ENCODE assay signal across 19 cellular contexts in genomic region chr5:82355921-82356454, GRCh38.
DNase-seq lines count a peak whose midpoint lies in the region; ATAC-seq and TF ChIP-seq lines count a peak whose summit lies in the region.
"Had no signal": no experiment of that assay in that cellular context is flagged by ENCODE, and none has a peak within 500 bp of the region (broad histone marks: within the 10 kb centered on the region; RNA-seq: fewer than 3 reads in every experiment).

No MANE protein-coding gene starts in this region.

- H3K9me3 Mint-ChIP-seq in activated CD4-positive, alpha-beta memory T cell treated with anti-CD3 and anti-CD28 coated beads for 36 hours = no peaks in the 10 kb centered on the region
- H3K9me3 Mint-ChIP-seq: H9 had no signal

- H3K4me2 ChIP-seq in HCT116 (ENCODE audit: low read length) = peak overlapping the region; percentile 74; the same call in 1 of the 2 replicates
- H3K4me2 ChIP-seq: KMS-11 had no signal

- POLR2A ChIA-PET in HCT116 (lab: Charles Lee) = no interaction called here
- POLR2A ChIA-PET in activated CD4-positive, alpha-beta memory T cell treated with anti-CD3 and anti-CD28 coated beads for 36 hours (lab: Charles Lee) = no interaction called here

- no peak overlapping the region for H3K9ac ChIP-seq in HCT116 (ENCODE audit: low read length)
- H3K9ac ChIP-seq in colonic mucosa (ENCODE audit: low read depth in 2 of 2, low read length in 2 of 2) = no peak overlapping the region
- H3K9ac ChIP-seq: KMS-11 had no signal

- ATAC-seq in HCT116 (no peak), gastrocnemius medialis (peak; percentile 21 to 47), HG03039 (IDR thresholded peaks at IDR 0.05; ENCODE audit: unreplicated experiment) (no peak)

- no TSS peak for BruUV-seq in HCT116 (replicated peaks; lab: Mats Ljungman, UMichigan)

- H3K9me2 ChIP-seq in HCT116 (ENCODE audit: insufficient read depth) = no peaks in the 10 kb centered on the region
- H3K9me2 ChIP-seq: SK-N-SH had no signal

- H3K27me3 ChIP-seq in HCT116 (ENCODE audit: insufficient read depth, low read length) (no peaks in the 10 kb centered on the region), gastrocnemius medialis (no peaks in the 10 kb centered on the region), colonic mucosa (no peaks in the 10 kb centered on the region)
- H3K27me3 ChIP-seq: BE2C, pancreas had no signal

- peak overlapping the region; percentile 19 for H2AFZ ChIP-seq in HCT116 (ENCODE audit: low read depth, low read length, poor library complexity, severe bottlenecking)

- peak overlapping the region; percentile 25 for H3K27ac Mint-ChIP-seq in activated CD4-positive, alpha-beta memory T cell treated with anti-CD3 and anti-CD28 coated beads for 36 hours
- H3K27ac Mint-ChIP-seq: H9 had no signal

- H3K9me3 ChIP-seq in HCT116 (ENCODE audit: control insufficient read depth in 1 of 2, insufficient read depth in 1 of 2, low read depth in 1 of 2, low read length in 2 of 2) = no peaks in the 10 kb centered on the region
- H3K9me3 ChIP-seq in gastrocnemius medialis = no peaks in the 10 kb centered on the region
- H3K9me3 ChIP-seq in colonic mucosa = no peaks in the 10 kb centered on the region
- H3K9me3 ChIP-seq: BE2C, lower lobe of right lung, pancreas, SK-N-SH had no signal

- H3K4me3 Mint-ChIP-seq in activated CD4-positive, alpha-beta memory T cell treated with anti-CD3 and anti-CD28 coated beads for 36 hours = no peak overlapping the region
- H3K4me3 Mint-ChIP-seq: H9 had no signal

- no peaks in the 10 kb centered on the region for H3K36me3 ChIP-seq in HCT116 (ENCODE audit: control insufficient read depth in 1 of 2, insufficient read depth in 2 of 2, low read length in 2 of 2)
- H3K36me3 ChIP-seq in gastrocnemius medialis = no peaks in the 10 kb centered on the region
- H3K36me3 ChIP-seq in colonic mucosa = no peaks in the 10 kb centered on the region
- H3K36me3 ChIP-seq: BE2C, lower lobe of right lung, pancreas had no signal

- H3K79me2 ChIP-seq in HCT116 (ENCODE audit: insufficient read depth, low read length) = 0 out of 2 replicates have a peak, but pooled peaks cover 5% of the 10 kb centered on the region

- CTCF ChIA-PET in HCT116 (lab: Charles Lee) = no interaction called here
- CTCF ChIA-PET in activated CD4-positive, alpha-beta memory T cell treated with anti-CD3 and anti-CD28 coated beads for 36 hours (lab: Charles Lee) = no interaction called here

- H3K4me1 Mint-ChIP-seq in activated CD4-positive, alpha-beta memory T cell treated with anti-CD3 and anti-CD28 coated beads for 36 hours (ENCODE audit: low read depth) = peaks cover 54% of the 10 kb centered on the region

- H4K20me1 ChIP-seq in HCT116 (ENCODE audit: insufficient read depth) = no peaks in the 10 kb centered on the region

- RAD21 ChIA-PET in HCT116 (lab: Charles Lee; ENCODE audit: low non-redundant PET in 1 of 2, low total read pairs in 2 of 2, uncharacterized antibody in 2 of 2, unreplicated experiment in 2 of 2) = no interaction called here

- no peak overlapping the region for H3K27ac ChIP-seq in HCT116 (ENCODE audit: low read depth, low read length)
- no peak overlapping the region for H3K27ac ChIP-seq in gastrocnemius medialis
- no peak overlapping the region for H3K27ac ChIP-seq in colonic mucosa
- H3K27ac ChIP-seq: KMS-11, lower lobe of right lung, pancreas had no signal

- TF ChIP-seq CTCF in HCT116 (IDR thresholded peaks at IDR 0.05 in 2 of 3, conservative IDR thresholded peaks at IDR 0.05 in 1 of 3; ENCODE audit: borderline replicate concordance in 1 of 3, insufficient read depth in 1 of 3, low read depth in 2 of 3, low read length in 2 of 3) (no peak), fibroblast of mammary gland (conservative IDR thresholded peaks at IDR 0.05; ENCODE audit: control insufficient read depth, insufficient read depth, low read depth, low read length) (no peak), gastrocnemius medialis (IDR thresholded peaks at IDR 0.05 in 4 of 5, conservative IDR thresholded peaks at IDR 0.05 in 1 of 5) (no peak), colonic mucosa (IDR thresholded peaks at IDR 0.05) (no peak)

- TF ChIP-seq POLR2A in HCT116 (IDR thresholded peaks at IDR 0.05; ENCODE audit: borderline replicate concordance, extremely low read depth, insufficient read depth, insufficient read length) = no peak
- no peak for TF ChIP-seq POLR2A in gastrocnemius medialis (IDR thresholded peaks at IDR 0.05)

- in situ Hi-C loops in gastrocnemius medialis (cut with MboI; ENCODE audit: low sequenced_read_pairs in 4 of 4) = loop anchor here in 3 of 4 donors (10.0 to 25.0 kb wide), 4 partner anchors 279 to 1209 kb away; partner anchors contain the start of gene VCAN (in 1 of the 3)

- no peaks in the 10 kb centered on the region for H3K36me3 Mint-ChIP-seq in activated CD4-positive, alpha-beta memory T cell treated with anti-CD3 and anti-CD28 coated beads for 36 hours

- DNase-seq in HCT116 (ENCODE audit: low read depth, low spot score) (no peak), fibroblast of mammary gland (ENCODE audit: low read depth) (peak; percentile 76), gastrocnemius medialis (no peak), colonic mucosa (no peak), NCI-H748 treated with DMSO at 0.1 percent for 48 hours (lab: John Stamatoyannopoulos, UW) (no peak)
- no peak for DNase-seq in activated CD4-positive, alpha-beta memory T cell treated with anti-CD3 and anti-CD28 coated beads for 36 hours
- DNase-seq: activated gamma-delta T cell; anterior cingulate cortex; BE2C; GDM1; H9; lower lobe of right lung; NCI-H2171; pancreas; SK-N-SH; stimulated activated CD4-positive, alpha-beta T cell treated with anti-CD3 and anti-CD28 coated beads, Interleukin-2, amount 100 ng/mL, for 48 hours; substantia nigra had no signal

- H3K4me3 ChIP-seq in HCT116 (replicated peaks in 1 of 2; ENCODE audit: low read depth in 1 of 2, low read length in 2 of 2) (no peak overlapping the region), fibroblast of mammary gland (ENCODE audit: control insufficient read depth, low read depth, low read length) (no peak overlapping the region), gastrocnemius medialis (no peak overlapping the region), colonic mucosa (no peak overlapping the region)
- H3K4me3 ChIP-seq: lower lobe of right lung, pancreas had no signal

- TF ChIP-seq RAD21 in HCT116 (IDR thresholded peaks at IDR 0.05; ENCODE audit: low read depth) = no peak

- intact Hi-C loops in HCT116 (cut with micrococcal nuclease) (loop anchor here (2.0 to 10.0 kb wide), 5 partner anchors 559 to 1359 kb away; partner anchors contain the start of genes TMEM167A and XRCC4), gastrocnemius medialis (cut with DNase I; ENCODE audit: low total_unique reads) (loop anchor here (5.0 to 10.0 kb wide), 2 partner anchors 439 to 1116 kb away; partner anchors contain the start of gene VCAN), colonic mucosa (cut with DNase I) (loop anchor here (10.0 kb wide), 1 partner anchor 289 kb away; no protein-coding TSS in a partner anchor)
- intact Hi-C loops in activated CD4-positive, alpha-beta memory T cell treated with anti-CD3 and anti-CD28 coated beads for 36 hours (cut with micrococcal nuclease) = loop anchor here (2.0 to 10.0 kb wide), 7 partner anchors 139 to 1117 kb away; partner anchors contain the start of gene SSBP2

- no peaks in the 10 kb centered on the region for H3K27me3 Mint-ChIP-seq in activated CD4-positive, alpha-beta memory T cell treated with anti-CD3 and anti-CD28 coated beads for 36 hours

- peaks cover 24 to 85% of the 10 kb centered on the region in 2 experiments for H3K4me1 ChIP-seq in HCT116 (ENCODE audit: control insufficient read depth in 1 of 2, insufficient read depth in 2 of 2, low read length in 2 of 2)
- H3K4me1 ChIP-seq in gastrocnemius medialis = no peaks in the 10 kb centered on the region
- H3K4me1 ChIP-seq in colonic mucosa = no peaks in the 10 kb centered on the region
- H3K4me1 ChIP-seq: pancreas had no signal

TF ChIP-seq in HCT116, 20 proteins besides CTCF, POLR2A, EP300 and RAD21 (continues in another document):
- no peak for TF ChIP-seq ZNF274 (IDR thresholded peaks at IDR 0.05; ENCODE audit: low read depth, low read length)
- TF ChIP-seq TCF7L2 (IDR thresholded peaks at IDR 0.05; ENCODE audit: borderline replicate concordance, extremely low read depth, insufficient read depth, insufficient read length) = no peak
- no peak for TF ChIP-seq EGR1 (IDR thresholded peaks at IDR 0.05; ENCODE audit: low read depth)
- no peak for TF ChIP-seq POLR2AphosphoS5 (IDR thresholded peaks at IDR 0.05; ENCODE audit: low read depth, low read length)
- TF ChIP-seq, protein P1, sequence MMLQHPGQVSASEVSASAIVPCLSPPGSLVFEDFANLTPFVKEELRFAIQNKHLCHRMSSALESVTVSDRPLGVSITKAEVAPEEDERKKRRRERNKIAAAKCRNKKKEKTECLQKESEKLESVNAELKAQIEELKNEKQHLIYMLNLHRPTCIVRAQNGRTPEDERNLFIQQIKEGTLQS (IDR thresholded peaks at IDR 0.05) = no peak
- no peak for TF ChIP-seq CEBPB (IDR thresholded peaks at IDR 0.05; ENCODE audit: low read depth)
- TF ChIP-seq MAX (IDR thresholded peaks at IDR 0.05) = no peak
- TF ChIP-seq JUND (IDR thresholded peaks at IDR 0.05) = no peak
- TF ChIP-seq ZFX (IDR thresholded peaks at IDR 0.05) = no peak
- TF ChIP-seq SRF (IDR thresholded peaks at IDR 0.05; ENCODE audit: low read depth) = no peak
- TF ChIP-seq SIN3A (IDR thresholded peaks at IDR 0.05; ENCODE audit: low read depth) = no peak
- no peak for TF ChIP-seq ELF1 (IDR thresholded peaks at IDR 0.05; ENCODE audit: borderline replicate concordance, low read depth)
- TF ChIP-seq ZBTB33 (IDR thresholded peaks at IDR 0.05; ENCODE audit: extremely low read depth, insufficient replicate concordance, low read length) = no peak

Comparison
In these comparisons a context has a peak if more than half of its experiments do, and no peak if none do; other contexts are left out.
1. ATAC-seq: peak in gastrocnemius medialis (2 of 2); none in HCT116 (single experiment) and HG03039 (single experiment).